In genomic region chr11:14424096-14424495, GRCh38 we compare ENCODE assay signal across 21 cellular contexts.
DNase-seq lines count a peak whose midpoint lies in the region; ATAC-seq and FAIRE-seq lines count a peak whose summit lies in the region.
"Had no signal": no experiment of that assay in that cellular context is flagged by ENCODE, and none has a peak within 500 bp of the region (broad histone marks: within the 10 kb centered on the region; RNA-seq: fewer than 3 reads in every experiment).

No MANE protein-coding gene starts in this region.

- H3K27ac ChIP-seq in SJSA1, result peak overlapping the region; percentile 65
- peak overlapping the region; percentile 51 for H3K27ac ChIP-seq in subcutaneous abdominal adipose tissue (ENCODE audit: low read depth, low read length)
- H3K27ac ChIP-seq: colonic mucosa, prostate gland, testis had no signal

- H3K4me3 ChIP-seq in SJSA1, result no peak overlapping the region
- H3K4me3 ChIP-seq in subcutaneous abdominal adipose tissue (ENCODE audit: low read depth in 1 of 5, low read length in 5 of 5), result no peak overlapping the region
- H3K4me3 ChIP-seq: colonic mucosa, prostate gland, testis had no signal

- H3K4me3 Mint-ChIP-seq in activated T-cell treated with anti-CD3 and anti-CD28 coated beads, Interleukin-2, amount 50 U/mL, for 72 hours, result no peak overlapping the region
- H3K4me3 Mint-ChIP-seq: activated CD4-positive, alpha-beta T cell treated with anti-CD3 and anti-CD28 coated beads, Interleukin-2, amount 10 ng/mL, durations not matched to agents 24 days and 14 days; naive B cell; T-helper 2 cell treated with Interferon-gamma antibody and Interleukin-4, amounts not matched to agents 5 μg/mL and 100 μg/mL, for 36 hours had no signal

- H3K9me3 ChIP-seq in SJSA1 (replicated peaks), result no peaks in the 10 kb centered on the region
- H3K9me3 ChIP-seq in subcutaneous abdominal adipose tissue (ENCODE audit: control insufficient read depth in 5 of 5, low read length in 5 of 5), result no peaks in the 10 kb centered on the region
- H3K9me3 ChIP-seq: colonic mucosa, prostate gland, testis had no signal

- H3K36me3 ChIP-seq in SJSA1 (no peaks in the 10 kb centered on the region), subcutaneous abdominal adipose tissue (ENCODE audit: control insufficient read depth in 5 of 5, insufficient read depth in 5 of 5, low read length in 5 of 5) (no peaks in the 10 kb centered on the region)
- H3K36me3 ChIP-seq: colonic mucosa, prostate gland had no signal

- H3K9me3 Mint-ChIP-seq in activated T-cell treated with anti-CD3 and anti-CD28 coated beads, Interleukin-2, amount 50 U/mL, for 72 hours, result no peaks in the 10 kb centered on the region
- H3K9me3 Mint-ChIP-seq: activated CD4-positive, alpha-beta T cell treated with anti-CD3 and anti-CD28 coated beads, Interleukin-2, amount 10 ng/mL, durations not matched to agents 24 days and 14 days; naive B cell; T-helper 2 cell treated with Interferon-gamma antibody and Interleukin-4, amounts not matched to agents 5 μg/mL and 100 μg/mL, for 36 hours had no signal

- no peak for DNase-seq in activated T-cell treated with anti-CD3 and anti-CD28 coated beads, Interleukin-2, amount 50 U/mL, for 72 hours
- DNase-seq in activated T-cell treated with anti-CD3 and anti-CD28 coated beads, Interleukin-2, amount 50 U/mL, for 1 hour, result no peak
- DNase-seq in SJSA1 (ENCODE audit: low read depth in 1 of 2, low spot score in 2 of 2) (no peak), fibroblast of peridontal ligament (ENCODE audit: extremely low read depth) (peak; percentile 71), NOMO-1 treated with DMSO at 0.1 percent for 48 hours (lab: John Stamatoyannopoulos, UW; ENCODE audit: unreplicated experiment) (no peak), frontal cortex (ENCODE audit: low spot score in 2 of 2) (no peak)
- DNase-seq in activated CD8-positive, alpha-beta memory T cell treated with anti-CD3 and anti-CD28 coated beads for 24 hours, result no peak
- DNase-seq: activated CD4-positive, alpha-beta T cell treated with anti-CD3 and anti-CD28 coated beads, Interleukin-2, amount 10 ng/mL, durations not matched to agents 24 days and 14 days; activated T-cell treated with anti-CD3 and anti-CD28 coated beads, Interleukin-2, amount 50 U/mL, for 48 hours; amygdala; Calu3; colonic mucosa; left ventricle myocardium superior; MM.1S; naive B cell; NCI-H2081 treated with DMSO at 0.1 percent for 48 hours; testis had no signal

- H3K36me3 Mint-ChIP-seq in activated T-cell treated with anti-CD3 and anti-CD28 coated beads, Interleukin-2, amount 50 U/mL, for 72 hours (ENCODE audit: insufficient read depth in 2 of 2), result no peaks in the 10 kb centered on the region

- H3K27ac Mint-ChIP-seq in activated T-cell treated with anti-CD3 and anti-CD28 coated beads, Interleukin-2, amount 50 U/mL, for 72 hours, result no peak overlapping the region
- H3K27ac Mint-ChIP-seq: activated CD4-positive, alpha-beta T cell treated with anti-CD3 and anti-CD28 coated beads, Interleukin-2, amount 10 ng/mL, durations not matched to agents 24 days and 14 days; naive B cell; T-helper 2 cell treated with Interferon-gamma antibody and Interleukin-4, amounts not matched to agents 5 μg/mL and 100 μg/mL, for 36 hours had no signal

- H3K27me3 ChIP-seq in SJSA1 (replicated peaks) (no peaks in the 10 kb centered on the region), subcutaneous abdominal adipose tissue (ENCODE audit: control insufficient read depth in 5 of 5, insufficient read depth in 4 of 5, low read length in 5 of 5) (no peaks in the 10 kb centered on the region)
- H3K27me3 ChIP-seq: colonic mucosa, testis had no signal

- no peak overlapping the region for H3K9ac ChIP-seq in subcutaneous abdominal adipose tissue (ENCODE audit: low read length in 5 of 5)

- H3K4me1 Mint-ChIP-seq in activated T-cell treated with anti-CD3 and anti-CD28 coated beads, Interleukin-2, amount 50 U/mL, for 72 hours (ENCODE audit: low read depth), result no peaks in the 10 kb centered on the region

- H3K27me3 Mint-ChIP-seq in activated T-cell treated with anti-CD3 and anti-CD28 coated beads, Interleukin-2, amount 50 U/mL, for 72 hours (ENCODE audit: low read depth), result no peaks in the 10 kb centered on the region
- H3K27me3 Mint-ChIP-seq: activated CD4-positive, alpha-beta T cell treated with anti-CD3 and anti-CD28 coated beads, Interleukin-2, amount 10 ng/mL, durations not matched to agents 24 days and 14 days; naive B cell had no signal

- peaks cover 38% of the 10 kb centered on the region for H3K4me1 ChIP-seq in SJSA1 (replicated peaks)
- H3K4me1 ChIP-seq in subcutaneous abdominal adipose tissue (ENCODE audit: control insufficient read depth in 5 of 5, insufficient read depth in 5 of 5, low read length in 5 of 5), result peaks cover 4 to 26% (median 22%) of the 10 kb centered on the region in 5 donors
- H3K4me1 ChIP-seq: colonic mucosa, prostate gland, testis had no signal

- ATAC-seq in activated T-cell treated with anti-CD3 and anti-CD28 coated beads, Interleukin-2, amount 50 U/mL, for 72 hours (replicated peaks in 1 of 2), result peak; percentile 46 to 64
- ATAC-seq: left ventricle myocardium superior, Right ventricle myocardium inferior had no signal

- no peak for FAIRE-seq in frontal cortex (lab: Jason Lieb, UNC)
